Comparison of ENCODE assay signal across 1 cellular context in the genomic region with DNA sequence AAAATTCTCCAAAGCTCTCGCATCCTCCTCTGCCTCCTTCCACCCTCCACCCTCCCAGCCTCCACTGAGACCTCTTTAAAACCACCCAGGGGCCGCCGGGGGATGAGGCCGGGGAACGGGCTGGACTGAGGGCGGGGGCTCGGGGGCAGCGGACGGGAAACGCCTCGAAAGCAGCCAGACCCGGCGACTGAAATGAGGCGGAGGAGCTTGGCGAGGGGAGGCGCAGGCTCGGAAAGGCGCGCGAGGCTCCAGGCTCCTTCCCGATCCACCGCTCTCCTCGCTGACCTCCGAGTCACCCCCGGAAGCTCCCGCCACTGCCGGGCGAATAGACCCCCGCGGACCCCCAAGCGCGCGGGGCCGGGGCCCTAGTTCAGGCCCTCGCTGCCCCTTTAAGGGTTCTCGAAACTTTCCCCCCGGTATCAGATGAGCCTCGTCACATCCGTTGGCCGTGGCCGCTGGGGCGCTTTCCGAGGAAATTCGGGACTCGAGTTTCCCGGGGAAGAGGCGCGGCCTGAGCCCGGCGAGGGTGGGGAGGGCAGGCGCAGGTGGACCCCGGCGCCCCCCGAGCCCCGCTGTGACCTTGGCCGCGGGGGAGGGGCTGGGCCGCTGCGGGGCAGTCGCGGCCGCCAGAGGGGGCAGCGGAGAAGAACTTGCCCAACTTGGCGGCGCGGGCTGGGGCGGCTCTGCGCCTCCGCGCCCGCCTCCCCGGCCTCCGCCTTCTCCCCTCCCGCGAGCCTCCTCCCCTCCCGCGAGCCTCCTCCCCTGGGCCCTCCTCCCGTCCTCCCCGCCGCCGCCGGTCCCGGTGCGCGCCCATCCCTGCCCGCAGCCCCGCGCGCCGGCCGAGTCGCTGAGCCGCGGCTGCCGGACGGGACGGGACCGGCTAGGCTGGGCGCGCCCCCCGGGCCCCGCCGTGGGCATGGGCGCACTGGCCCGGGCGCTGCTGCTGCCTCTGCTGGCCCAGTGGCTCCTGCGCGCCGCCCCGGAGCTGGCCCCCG.
TF ChIP-seq lines count a peak whose summit lies in the region.

Gene BACE2, plus strand, starts transcription at position 813 of the 995 bp plus-strand sequence. Its CDS starts 104 bp downstream, at position 917.

TF ChIP-seq in HEK293, 187 proteins besides CTCF, POLR2A, EP300 and RAD21 (continued from another document):
- no peak for TF ChIP-seq PRDM6 (tag by site-specific recombination; IDR thresholded peaks at IDR 0.05)
- no peak for TF ChIP-seq YY2 (tag by site-specific recombination; IDR thresholded peaks at IDR 0.05)
- TF ChIP-seq ZNF302 (tag by site-specific recombination; IDR thresholded peaks at IDR 0.05; ENCODE audit: low read depth), result no peak
- peak; percentile 53 for TF ChIP-seq KLF9 (tag by site-specific recombination; IDR thresholded peaks at IDR 0.05; ENCODE audit: low read depth)
- peak; percentile 91 for TF ChIP-seq ZSCAN30 (tag by site-specific recombination; IDR thresholded peaks at IDR 0.05)
- TF ChIP-seq PRDM4 (tag by site-specific recombination; IDR thresholded peaks at IDR 0.05), result no peak
- no peak for TF ChIP-seq ZNF155 (tag by site-specific recombination; IDR thresholded peaks at IDR 0.05)
- TF ChIP-seq ZNF426 (tag by site-specific recombination; IDR thresholded peaks at IDR 0.05), result no peak
- no peak; the same call in 1 of the 2 replicates for TF ChIP-seq ZBTB6 (tag by site-specific recombination; IDR thresholded peaks at IDR 0.05)
- TF ChIP-seq ZNF621 (tag by site-specific recombination; IDR thresholded peaks at IDR 0.05), result no peak
- no peak for TF ChIP-seq ZNF18 (tag by site-specific recombination; IDR thresholded peaks at IDR 0.05)
- TF ChIP-seq, protein P1, sequence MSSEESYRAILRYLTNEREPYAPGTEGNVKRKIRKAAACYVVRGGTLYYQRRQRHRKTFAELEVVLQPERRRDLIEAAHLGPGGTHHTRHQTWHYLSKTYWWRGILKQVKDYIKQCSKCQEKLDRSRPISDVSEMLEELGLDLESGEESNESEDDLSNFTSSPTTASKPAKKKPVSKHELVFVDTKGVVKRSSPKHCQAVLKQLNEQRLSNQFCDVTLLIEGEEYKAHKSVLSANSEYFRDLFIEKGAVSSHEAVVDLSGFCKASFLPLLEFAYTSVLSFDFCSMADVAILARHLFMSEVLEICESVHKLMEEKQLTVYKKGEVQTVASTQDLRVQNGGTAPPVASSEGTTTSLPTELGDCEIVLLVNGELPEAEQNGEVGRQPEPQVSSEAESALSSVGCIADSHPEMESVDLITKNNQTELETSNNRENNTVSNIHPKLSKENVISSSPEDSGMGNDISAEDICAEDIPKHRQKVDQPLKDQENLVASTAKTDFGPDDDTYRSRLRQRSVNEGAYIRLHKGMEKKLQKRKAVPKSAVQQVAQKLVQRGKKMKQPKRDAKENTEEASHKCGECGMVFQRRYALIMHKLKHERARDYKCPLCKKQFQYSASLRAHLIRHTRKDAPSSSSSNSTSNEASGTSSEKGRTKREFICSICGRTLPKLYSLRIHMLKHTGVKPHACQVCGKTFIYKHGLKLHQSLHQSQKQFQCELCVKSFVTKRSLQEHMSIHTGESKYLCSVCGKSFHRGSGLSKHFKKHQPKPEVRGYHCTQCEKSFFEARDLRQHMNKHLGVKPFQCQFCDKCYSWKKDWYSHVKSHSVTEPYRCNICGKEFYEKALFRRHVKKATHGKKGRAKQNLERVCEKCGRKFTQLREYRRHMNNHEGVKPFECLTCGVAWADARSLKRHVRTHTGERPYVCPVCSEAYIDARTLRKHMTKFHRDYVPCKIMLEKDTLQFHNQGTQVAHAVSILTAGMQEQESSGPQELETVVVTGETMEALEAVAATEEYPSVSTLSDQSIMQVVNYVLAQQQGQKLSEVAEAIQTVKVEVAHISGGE (tag by site-specific recombination; conservative IDR thresholded peaks at IDR 0.05; ENCODE audit: low read depth), result peak; percentile 52; the same call in 1 of the 2 replicates
- TF ChIP-seq ZNF639 (tag by site-specific recombination; IDR thresholded peaks at IDR 0.05), result no peak
- no peak for TF ChIP-seq ZNF768 (tag by site-specific recombination; IDR thresholded peaks at IDR 0.05)
- no peak for TF ChIP-seq ZNF214 (tag by site-specific recombination; IDR thresholded peaks at IDR 0.05; ENCODE audit: borderline replicate concordance)
